In the genomic region with DNA sequence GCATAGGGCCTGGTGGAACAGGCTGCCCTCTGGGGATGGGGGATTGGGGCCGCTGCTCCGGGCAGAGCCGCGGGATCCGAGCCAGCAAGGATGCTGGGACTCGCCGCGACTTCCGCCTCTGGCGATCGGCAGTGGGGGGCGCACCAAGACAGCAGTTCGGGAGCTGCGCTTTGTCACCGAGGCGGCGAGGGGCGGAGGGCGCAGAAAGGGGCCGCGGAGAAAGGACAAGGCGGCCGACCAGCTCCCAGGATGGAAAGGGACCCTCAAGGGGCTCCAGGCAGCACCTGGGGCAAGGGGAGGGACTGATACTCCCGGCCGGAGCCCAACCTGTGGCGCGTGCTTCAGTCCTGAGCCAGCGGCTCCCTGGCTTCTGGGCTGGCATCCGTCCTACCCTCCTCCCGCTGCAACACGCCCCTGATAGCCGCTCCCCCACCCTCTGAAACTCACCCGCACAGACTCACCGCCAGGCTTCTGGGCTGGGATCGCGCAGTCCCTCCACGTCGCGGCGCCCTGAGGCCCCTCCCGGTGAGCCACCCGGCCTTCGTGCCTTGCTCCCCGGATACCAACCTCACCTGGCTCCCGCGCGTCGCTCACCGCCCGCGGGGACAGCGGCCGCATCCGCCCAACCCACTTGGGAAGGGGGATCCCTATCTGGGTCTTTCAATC, we compare ENCODE assay signal across 8 cellular contexts. TPM values are rescaled to one million over a fixed set of nuclear protein-coding genes. Genes with fewer than 3 reads are reported as not detected.
A peak's percentile ranks its signal among the peaks of the same experiment; 100 is the strongest.
DNase-seq lines count a peak whose midpoint lies in the region; ATAC-seq and TF ChIP-seq lines count a peak whose summit lies in the region.

No MANE protein-coding gene starts in this region.

- 3% methylated on average over 34 of the region's 54 CpGs for WGBS in SK-N-SH (ENCODE audit: low lambda C conversion rate)
- WGBS in trophoblast cell (ENCODE audit: extremely low coverage, insufficient coverage, insufficient read length) = no CpG with 5 or more reads among the region's 54 CpGs

- TF ChIP-seq RAD21 in SK-N-SH (IDR thresholded peaks at IDR 0.05; ENCODE audit: low read length) = peak; percentile 63

- DNase-seq in Caki2 (ENCODE audit: low read depth) (peak; percentile 72), HT1080 (ENCODE audit: low read depth) (peak; percentile 53), SK-N-SH (peak; percentile 85), foreskin keratinocyte (no peak), trophoblast cell (peak in 1 of 2 donors; percentile 20), NCI-H1048 (lab: John Stamatoyannopoulos, UW) (no peak)

- no peak for TF ChIP-seq EP300 in SK-N-SH (IDR thresholded peaks at IDR 0.05; ENCODE audit: borderline replicate concordance in 1 of 2, low read depth in 1 of 2, low read length in 1 of 2)

- H4K91ac ChIP-seq in trophoblast cell (ENCODE audit: low read depth, low read length) = peak overlapping the region; percentile 87

- H3K18ac ChIP-seq in trophoblast cell (ENCODE audit: low read length) = peak overlapping the region; percentile 59

- peak overlapping the region; percentile 31; the same call in 1 of the 2 replicates for H2AFZ ChIP-seq in SK-N-SH (ENCODE audit: low read depth)
- H2AFZ ChIP-seq in trophoblast cell (ENCODE audit: insufficient read depth, low read length, poor library complexity) = peak overlapping the region; percentile 70

- H3K14ac ChIP-seq in trophoblast cell (ENCODE audit: low read length) = peak overlapping the region; percentile 62

- H2AK5ac ChIP-seq in trophoblast cell (ENCODE audit: low read length) = no peak overlapping the region

- peak overlapping the region; percentile 82 for H2BK120ac ChIP-seq in trophoblast cell (ENCODE audit: insufficient read depth, low read length, poor library complexity)

- peaks cover 7% of the 10 kb centered on the region for H3K79me1 ChIP-seq in trophoblast cell (ENCODE audit: low read length)

- H4K8ac ChIP-seq in trophoblast cell (ENCODE audit: low read depth, low read length) = peak overlapping the region; percentile 75

- peak overlapping the region; percentile 8 for H3K4ac ChIP-seq in trophoblast cell (ENCODE audit: low read depth, low read length)

- no peak overlapping the region for H3K27ac ChIP-seq in SK-N-SH (ENCODE audit: low read depth in 2 of 2, low read length in 1 of 2)
- H3K27ac ChIP-seq in foreskin keratinocyte = no peak overlapping the region
- H3K27ac ChIP-seq in trophoblast cell (ENCODE audit: low read depth, low read length) = no peak overlapping the region

- H3K4me2 ChIP-seq in SK-N-SH = peak overlapping the region; percentile 86
- H3K4me2 ChIP-seq in trophoblast cell (ENCODE audit: low read length) = peak overlapping the region; percentile 100

- H3K79me2 ChIP-seq in SK-N-SH (ENCODE audit: insufficient read depth) (no peaks in the 10 kb centered on the region), trophoblast cell (ENCODE audit: control insufficient read depth, insufficient read depth, low read length, poor library complexity) (peaks cover 4% of the 10 kb centered on the region)

- no peaks in the 10 kb centered on the region for H3K9me2 ChIP-seq in SK-N-SH

- peak overlapping the region; percentile 74 for H2BK12ac ChIP-seq in trophoblast cell (ENCODE audit: low read length)

- ATAC-seq in foreskin keratinocyte (peak; percentile 50), GM18519 (IDR thresholded peaks at IDR 0.05; ENCODE audit: low FRiP score, unreplicated experiment) (no peak), HG03521 (IDR thresholded peaks at IDR 0.05; ENCODE audit: unreplicated experiment) (no peak)

- peak overlapping the region; percentile 47 for H2BK5ac ChIP-seq in trophoblast cell (ENCODE audit: low read depth, low read length, poor library complexity)

- no peaks in the 10 kb centered on the region for H3F3A ChIP-seq in SK-N-SH (replicated peaks; ENCODE audit: insufficient read depth)

- in situ Hi-C loops in Caki2 (cut with HindIII; ENCODE audit: low pct_unique_long_range_greater_than_20kb, low sequenced_read_pairs) = no loop called here

- no peak overlapping the region for H3K23ac ChIP-seq in trophoblast cell (ENCODE audit: low read length)

- H3K4me1 ChIP-seq in SK-N-SH (ENCODE audit: control insufficient read depth in 1 of 2, insufficient read depth in 2 of 2, low read depth in 1 of 2, low read length in 1 of 2) (peaks cover 4 to 13% of the 10 kb centered on the region in 2 experiments; a peak in 1 of 4 replicates), foreskin keratinocyte (no peaks in the 10 kb centered on the region), trophoblast cell (ENCODE audit: control insufficient read depth in 1 of 2, insufficient read depth in 2 of 2, low read length in 2 of 2) (peaks cover 3 to 27% of the 10 kb centered on the region in 2 experiments)

- H3K9ac ChIP-seq in SK-N-SH (no peak overlapping the region), trophoblast cell (ENCODE audit: low read length) (peak overlapping the region; percentile 61)

- H3K27me3 ChIP-seq in SK-N-SH (ENCODE audit: insufficient read depth) = peaks cover 77% of the 10 kb centered on the region
- H3K27me3 ChIP-seq in foreskin keratinocyte = peaks cover 97% of the 10 kb centered on the region
- peaks cover 21% of the 10 kb centered on the region for H3K27me3 ChIP-seq in trophoblast cell (ENCODE audit: insufficient read depth, low read length)

- H3K9me3 ChIP-seq in SK-N-SH (no peaks in the 10 kb centered on the region), trophoblast cell (ENCODE audit: insufficient read depth, low read depth, low read length) (peaks cover 2% of the 10 kb centered on the region)

- H3K4me3 ChIP-seq in SK-N-SH (ENCODE audit: low read depth in 2 of 2, low read length in 1 of 2) = peak overlapping the region; percentile 41 to 61
- H3K4me3 ChIP-seq in trophoblast cell (ENCODE audit: low read depth, low read length) = peak overlapping the region; percentile 63

- peak overlapping the region; percentile 21 for H4K12ac ChIP-seq in trophoblast cell (ENCODE audit: low read depth, low read length)

- CTCF ChIA-PET in SK-N-SH (lab: Yijun Ruan, JAX) = interaction anchor here (0.6 to 2.9 kb wide), 15 partner anchors 10 to 684 kb away, joined by 3 to 10 read pairs (median 4); no protein-coding TSS in a partner anchor

- TF ChIP-seq CTCF in SK-N-SH (IDR thresholded peaks at IDR 0.05) = peak; percentile 44
- TF ChIP-seq CTCF in foreskin keratinocyte (conservative IDR thresholded peaks at IDR 0.05) = peak; percentile 56

- H3K36me3 ChIP-seq in SK-N-SH (replicated peaks in 1 of 2; ENCODE audit: control insufficient read depth in 1 of 2, insufficient read depth in 2 of 2, low read length in 1 of 2) = no peaks in the 10 kb centered on the region
- no peaks in the 10 kb centered on the region for H3K36me3 ChIP-seq in trophoblast cell (ENCODE audit: control insufficient read depth in 1 of 2, insufficient read depth in 2 of 2, low read length in 2 of 2)

- H4K20me1 ChIP-seq in SK-N-SH (ENCODE audit: insufficient read depth) = peaks cover 7% of the 10 kb centered on the region; the same call in 1 of the 2 replicates

- POLR2A ChIA-PET in SK-N-SH (lab: Yijun Ruan, JAX) = no interaction called here

TF ChIP-seq in SK-N-SH, 30 proteins besides CTCF, POLR2A, EP300 and RAD21:
- TF ChIP-seq, protein P1, sequence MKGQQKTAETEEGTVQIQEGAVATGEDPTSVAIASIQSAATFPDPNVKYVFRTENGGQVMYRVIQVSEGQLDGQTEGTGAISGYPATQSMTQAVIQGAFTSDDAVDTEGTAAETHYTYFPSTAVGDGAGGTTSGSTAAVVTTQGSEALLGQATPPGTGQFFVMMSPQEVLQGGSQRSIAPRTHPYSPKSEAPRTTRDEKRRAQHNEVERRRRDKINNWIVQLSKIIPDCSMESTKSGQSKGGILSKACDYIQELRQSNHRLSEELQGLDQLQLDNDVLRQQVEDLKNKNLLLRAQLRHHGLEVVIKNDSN (IDR thresholded peaks at IDR 0.05; ENCODE audit: borderline replicate concordance, low read depth) = no peak
- TF ChIP-seq SMC3 (IDR thresholded peaks at IDR 0.05; ENCODE audit: low read depth, low read length) = peak; percentile 32
TF ChIP-seq in SK-N-SH: peak in this region for 1.

RNA-seq across cellular contexts. Expression of a gene that starts 7.1 kb away (rescaled TPM):
- total RNA-seq in Caki2 (2014; rRNA removed; shearing (Covaris generic); ENCODE audit: low replicate concordance) = not detected in 2 replicates
- not detected in 2 replicates for total RNA-seq in HT1080 (2014; rRNA removed; shearing (Covaris generic))
- not detected in 2 replicates for polyA plus RNA-seq in HT1080 (2015; cell fraction: cytosol; rRNA removed)
- not detected in 2 replicates for polyA plus RNA-seq in HT1080 (2015; cell fraction: nucleus; rRNA removed)
- polyA plus RNA-seq in SK-N-SH (2012; rRNA removed) (not detected in 2 replicates), foreskin keratinocyte (not detected in 2 replicates)
- not detected in 2 replicates for polyA plus RNA-seq in SK-N-SH (2012; cell fraction: cytosol; rRNA removed)
- polyA plus RNA-seq in SK-N-SH (2012; cell fraction: nucleus; rRNA removed) = 0.01 TPM in 1 of 2 replicates, not detected in the other
- not detected in 2 replicates for total RNA-seq in foreskin keratinocyte
- polyA plus RNA-seq in trophoblast cell (2013) = 0.78 and 0.81 TPM in 2 replicates

RNA-seq across cellular contexts. Expression of a gene that starts 35.6 kb away (rescaled TPM):
- 0.70 and 1.2 TPM in 2 replicates for total RNA-seq in Caki2 (2014; rRNA removed; shearing (Covaris generic); ENCODE audit: low replicate concordance)
- 0.70 and 0.88 TPM in 2 replicates for total RNA-seq in HT1080 (2014; rRNA removed; shearing (Covaris generic))
- polyA plus RNA-seq in HT1080 (2015; cell fraction: cytosol; rRNA removed) = 0.84 and 0.85 TPM in 2 replicates
- 0.67 and 0.86 TPM in 2 replicates for polyA plus RNA-seq in HT1080 (2015; cell fraction: nucleus; rRNA removed)
- polyA plus RNA-seq in SK-N-SH (2012; rRNA removed) = not detected in 2 replicates
- not detected in 2 replicates for polyA plus RNA-seq in SK-N-SH (2012; cell fraction: cytosol; rRNA removed)
- polyA plus RNA-seq in SK-N-SH (2012; cell fraction: nucleus; rRNA removed) = not detected in 2 replicates
- not detected in 2 replicates for total RNA-seq in foreskin keratinocyte
- polyA plus RNA-seq in foreskin keratinocyte = not detected in 2 replicates
- 0.82 and 1.00 TPM in 2 replicates for polyA plus RNA-seq in trophoblast cell (2013)

RNA-seq across cellular contexts. Expression of a gene that starts 50.5 kb away (rescaled TPM):
- total RNA-seq in Caki2 (2014; rRNA removed; shearing (Covaris generic); ENCODE audit: low replicate concordance) = not detected in 2 replicates
- not detected in 2 replicates for total RNA-seq in HT1080 (2014; rRNA removed; shearing (Covaris generic))
- not detected in 2 replicates for polyA plus RNA-seq in HT1080 (2015; cell fraction: cytosol; rRNA removed)
- polyA plus RNA-seq in HT1080 (2015; cell fraction: nucleus; rRNA removed) = not detected in 2 replicates
- polyA plus RNA-seq in SK-N-SH (2012; rRNA removed) = not detected in 2 replicates
- polyA plus RNA-seq in SK-N-SH (2012; cell fraction: cytosol; rRNA removed) = not detected in 2 replicates
- polyA plus RNA-seq in SK-N-SH (2012; cell fraction: nucleus; rRNA removed) = not detected in 2 replicates
- total RNA-seq in foreskin keratinocyte = 0.07 and 0.31 TPM in 2 replicates
- polyA plus RNA-seq in foreskin keratinocyte = 0.17 and 0.21 TPM in 2 replicates
- 1.5 and 2.2 TPM in 2 replicates for polyA plus RNA-seq in trophoblast cell (2013)

Comparison
In these comparisons a context has a peak if more than half of its experiments do, and no peak if none do; other contexts are left out.
1. DNase-seq: peak in Caki2 (single experiment), HT1080 (single experiment) and SK-N-SH (single experiment); none in foreskin keratinocyte (0 of 2) and NCI-H1048 (single experiment).